ENCODE assay signal across 20 cellular contexts in genomic region chr22:44057411-44057987, GRCh38. TPM values are rescaled to one million over a fixed set of nuclear protein-coding genes. Genes with fewer than 3 reads are reported as not detected.
DNase-seq lines count a peak whose midpoint lies in the region; ATAC-seq and TF ChIP-seq lines count a peak whose summit lies in the region.
"Had no signal": no experiment of that assay in that cellular context is flagged by ENCODE, and none has a peak within 500 bp of the region (broad histone marks: within the 10 kb centered on the region; RNA-seq: fewer than 3 reads in every experiment).

No MANE protein-coding gene starts in this region.

- H3K4me1 ChIP-seq in esophagus muscularis mucosa = peaks cover 30 to 54% (median 45%) of the 10 kb centered on the region in 4 donors
- H3K4me1 ChIP-seq in stomach smooth muscle (ENCODE audit: control insufficient read depth, insufficient read depth, low read length) = peaks cover 18% of the 10 kb centered on the region
- no peaks in the 10 kb centered on the region for H3K4me1 ChIP-seq in smooth muscle cell (ENCODE audit: low read depth)
- H3K4me1 ChIP-seq: foreskin keratinocyte, HAP-1 had no signal

- TF ChIP-seq POLR2A in esophagus muscularis mucosa (IDR thresholded peaks at IDR 0.05; ENCODE audit: low read depth) = no peak

- WGBS in esophagus muscularis mucosa = 44% methylated on average over 10 of the region's 10 CpGs
- 73% methylated on average over 10 of the region's 10 CpGs for WGBS in smooth muscle cell (ENCODE audit: low lambda C conversion rate)

- peak overlapping the region; percentile 14 to 42 for H3K9ac ChIP-seq in stomach smooth muscle (ENCODE audit: low read length in 2 of 2)
- H3K9ac ChIP-seq in smooth muscle cell (ENCODE audit: low read depth) = no peak overlapping the region

- ATAC-seq in HG03432 (IDR thresholded peaks at IDR 0.05; ENCODE audit: unreplicated experiment) (no peak), HG03039 (IDR thresholded peaks at IDR 0.05; ENCODE audit: unreplicated experiment) (no peak)
- ATAC-seq: foreskin keratinocyte had no signal

- H3K27me3 ChIP-seq in esophagus muscularis mucosa (no peaks in the 10 kb centered on the region), stomach smooth muscle (ENCODE audit: control insufficient read depth in 1 of 2, insufficient read depth in 2 of 2, low read length in 2 of 2) (no peaks in the 10 kb centered on the region), smooth muscle cell (ENCODE audit: low read depth) (no peaks in the 10 kb centered on the region)
- H3K27me3 ChIP-seq: dorsolateral prefrontal cortex, foreskin keratinocyte had no signal

- peaks cover 6% of the 10 kb centered on the region for H3K9me3 Mint-ChIP-seq in mesothelial cell of epicardium

- H3K36me3 ChIP-seq in esophagus muscularis mucosa (no peaks in the 10 kb centered on the region), stomach smooth muscle (ENCODE audit: control insufficient read depth in 2 of 2, insufficient read depth in 2 of 2, low read length in 2 of 2) (no peaks in the 10 kb centered on the region), smooth muscle cell (ENCODE audit: low read depth) (no peaks in the 10 kb centered on the region)
- H3K36me3 ChIP-seq: HAP-1 had no signal

- no peaks in the 10 kb centered on the region for H3K79me2 ChIP-seq in smooth muscle cell (ENCODE audit: low read depth)

- TF ChIP-seq CTCF in esophagus muscularis mucosa (IDR thresholded peaks at IDR 0.05) = no peak
- TF ChIP-seq CTCF in mesothelial cell of epicardium (IDR thresholded peaks at IDR 0.05; ENCODE audit: unreplicated experiment) = no peak
- no peak for TF ChIP-seq CTCF in smooth muscle cell (IDR thresholded peaks at IDR 0.05; ENCODE audit: borderline replicate concordance, insufficient read depth, poor library complexity, severe bottlenecking)

- no peaks in the 10 kb centered on the region for H3K27me3 Mint-ChIP-seq in mesothelial cell of epicardium (ENCODE audit: low read depth)

- peaks cover 24% of the 10 kb centered on the region for H4K20me1 ChIP-seq in smooth muscle cell (ENCODE audit: low read depth)

- peak overlapping the region; percentile 83 for H3K27ac Mint-ChIP-seq in mesothelial cell of epicardium
- H3K27ac Mint-ChIP-seq: immature natural killer cell had no signal

- H3K9me3 ChIP-seq in esophagus muscularis mucosa (peaks cover 0 to 7% (median 2%) of the 10 kb centered on the region in 4 donors), stomach smooth muscle (ENCODE audit: control insufficient read depth in 2 of 2, low read length in 2 of 2) (peaks cover 0 to 4% of the 10 kb centered on the region in 2 donors), smooth muscle cell (replicated peaks; ENCODE audit: low read depth) (no peaks in the 10 kb centered on the region)
- H3K9me3 ChIP-seq: HAP-1 had no signal

- peak overlapping the region; percentile 70 to 80 (median 76) for H3K27ac ChIP-seq in esophagus muscularis mucosa (replicated peaks in 1 of 4)
- peak overlapping the region; percentile 64 for H3K27ac ChIP-seq in stomach smooth muscle (ENCODE audit: low read length)
- no peak overlapping the region for H3K27ac ChIP-seq in smooth muscle cell (ENCODE audit: low read depth)
- H3K27ac ChIP-seq: foreskin keratinocyte had no signal

- intact Hi-C loops in esophagus muscularis mucosa (cut with DNase I) = no loop called here

- H3K4me1 Mint-ChIP-seq in mesothelial cell of epicardium = peaks cover 14% of the 10 kb centered on the region

- H2AFZ ChIP-seq in smooth muscle cell (ENCODE audit: low read depth) = no peak overlapping the region

- no peak overlapping the region for H3K4me2 ChIP-seq in smooth muscle cell

- no peaks in the 10 kb centered on the region for H3F3A ChIP-seq in smooth muscle cell (ENCODE audit: low read depth)

- DNase-seq in C1 segment of cervical spinal cord (lab: John Stamatoyannopoulos, UW) (peak in 8 of 14 donors; percentile 10 to 51 (median 34)), esophagus muscularis mucosa (ENCODE audit: extremely low spot score) (no peak), mesothelial cell of epicardium (ENCODE audit: low spot score in 2 of 2, unreplicated experiment in 2 of 2) (no peak), kidney tubule cell (ENCODE audit: low spot score) (no peak), smooth muscle cell (lab: John Stamatoyannopoulos, UW; ENCODE audit: unreplicated experiment) (no peak)
- DNase-seq: activated T-cell treated with anti-CD3 and anti-CD28 coated beads, Interleukin-2, amount 50 U/mL, for 48 hours; DMS153; foreskin keratinocyte; immature natural killer cell; Kasumi-1; NCI-H446 treated with DMSO at 0.1 percent for 48 hours; retina; stimulated activated CD4-positive, alpha-beta T cell treated with anti-CD3 and anti-CD28 coated beads, Interleukin-4, amount 100 ng/mL, for 4 hours; stimulated activated naive CD4-positive, alpha-beta T cell; T1000 had no signal

- H3K4me3 ChIP-seq in esophagus muscularis mucosa (peak overlapping the region; percentile 7 to 14 (median 8)), stomach smooth muscle (ENCODE audit: low read length in 2 of 2) (peak overlapping the region in 1 of 2 donors; percentile 40), smooth muscle cell (no peak overlapping the region)
- H3K4me3 ChIP-seq: dorsolateral prefrontal cortex, HAP-1 had no signal

- peak overlapping the region; percentile 22 for H3K4me3 Mint-ChIP-seq in mesothelial cell of epicardium
- H3K4me3 Mint-ChIP-seq: immature natural killer cell had no signal

- no peaks in the 10 kb centered on the region for H3K36me3 Mint-ChIP-seq in mesothelial cell of epicardium

- TF ChIP-seq EP300 in esophagus muscularis mucosa (IDR thresholded peaks at IDR 0.05) = no peak

RNA-seq across cellular contexts. Expression of gene PARVB, which starts 33.4 kb away (rescaled TPM):
- total RNA-seq in esophagus muscularis mucosa (100 to 1,000 TPM in 1 of 4 donors, 10 to 100 TPM in 3; 22.0 to 107 (median 45.5) TPM), mesothelial cell of epicardium (21.7 to 23.3 TPM (median 22.1 TPM) in 3 replicates), smooth muscle cell (24.8 and 36.6 TPM in 2 replicates)
- 35.1 and 35.6 TPM in 2 replicates for polyA plus RNA-seq in smooth muscle cell

Comparison
In these comparisons a context has a peak if more than half of its experiments do, and no peak if none do; other contexts are left out.
1. DNase-seq: peak in C1 segment of cervical spinal cord (8 of 14); none in esophagus muscularis mucosa (single experiment), mesothelial cell of epicardium (0 of 2), kidney tubule cell (single experiment) and smooth muscle cell (single experiment).